In the genomic region with DNA sequence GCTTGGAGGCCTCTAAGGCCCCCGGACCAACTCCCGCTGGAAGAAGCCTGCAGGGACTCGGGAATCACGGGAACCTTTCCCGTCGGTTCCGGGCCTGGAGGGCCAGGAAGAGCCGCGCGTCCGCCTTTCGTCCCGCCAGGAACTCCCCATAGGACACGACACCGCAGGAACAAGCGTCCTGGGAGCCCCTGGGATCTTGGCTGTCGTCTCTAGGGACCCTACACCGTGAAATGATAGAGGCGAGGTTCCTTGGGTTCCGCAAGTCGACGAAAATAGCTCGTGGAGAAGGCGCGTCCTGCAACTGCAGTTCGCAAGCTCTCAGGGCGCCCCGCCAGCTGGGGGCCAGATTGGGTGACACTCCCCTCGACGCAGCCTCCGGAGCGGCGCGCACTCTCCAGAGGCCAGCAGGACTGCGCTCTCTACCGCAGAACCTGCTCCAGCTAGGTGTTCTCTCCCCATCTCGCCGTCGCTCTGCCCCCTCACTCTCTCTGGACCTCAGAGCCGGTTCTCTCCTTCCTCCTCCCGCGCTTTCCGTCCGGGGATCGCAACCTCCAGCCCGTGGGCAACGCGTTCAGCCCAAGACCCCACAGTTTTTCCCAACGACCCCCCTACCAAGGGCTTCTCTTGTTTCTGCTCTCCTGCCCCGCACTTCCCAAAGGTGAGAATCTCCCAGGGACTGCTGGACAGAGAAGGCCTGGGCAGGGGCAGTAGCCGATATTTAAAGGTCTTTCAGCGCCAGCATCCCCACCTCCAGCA, we compare ENCODE assay signal across 8 cellular contexts. TPM values are rescaled to one million over a fixed set of nuclear protein-coding genes. Genes with fewer than 3 reads are reported as not detected.
DNase-seq lines count a peak whose midpoint lies in the region; ATAC-seq lines count a peak whose summit lies in the region.

No MANE protein-coding gene starts in this region.

- H3K27ac Mint-ChIP-seq in activated T-helper 2 cell treated with anti-CD3 and anti-CD28 coated beads, Interferon-gamma antibody, Interleukin-2, Interleukin-4, amounts not matched to agents 10 μg/mL and 5 μg/mL and 100 μg/mL, durations not matched to agents 14 hours and 24 hours and 36 hours = no peak overlapping the region
- no peak overlapping the region for H3K27ac Mint-ChIP-seq in stimulated activated naive CD8-positive, alpha-beta T cell treated with anti-CD3 and anti-CD28 coated beads, Interleukin-15, amount 100 ng/mL, for 72 hours

- H3K4me3 ChIP-seq in iPS-18c (ENCODE audit: insufficient read depth, low read depth, low read length) = peak overlapping the region; percentile 78

- peak; percentile 35 for ATAC-seq in stimulated activated naive CD8-positive, alpha-beta T cell treated with anti-CD3 and anti-CD28 coated beads, Interleukin-15, amount 100 ng/mL, for 72 hours
- no peak for ATAC-seq in HG03571 (IDR thresholded peaks at IDR 0.05; ENCODE audit: unreplicated experiment)

- H3K27me3 Mint-ChIP-seq in activated T-helper 2 cell treated with anti-CD3 and anti-CD28 coated beads, Interferon-gamma antibody, Interleukin-2, Interleukin-4, amounts not matched to agents 10 μg/mL and 5 μg/mL and 100 μg/mL, durations not matched to agents 14 hours and 24 hours and 36 hours (ENCODE audit: low read depth) = peaks cover 76% of the 10 kb centered on the region
- H3K27me3 Mint-ChIP-seq in stimulated activated naive CD8-positive, alpha-beta T cell treated with anti-CD3 and anti-CD28 coated beads, Interleukin-15, amount 100 ng/mL, for 72 hours = peaks cover 77% of the 10 kb centered on the region

- H3K9me3 ChIP-seq in iPS-18c (ENCODE audit: control insufficient read depth, insufficient read depth, low read length) = no peaks in the 10 kb centered on the region

- H3K4me3 Mint-ChIP-seq in activated T-helper 2 cell treated with anti-CD3 and anti-CD28 coated beads, Interferon-gamma antibody, Interleukin-2, Interleukin-4, amounts not matched to agents 10 μg/mL and 5 μg/mL and 100 μg/mL, durations not matched to agents 14 hours and 24 hours and 36 hours (ENCODE audit: low read depth) = peak overlapping the region; percentile 51
- peak overlapping the region; percentile 76 to 87 for H3K4me3 Mint-ChIP-seq in stimulated activated naive CD8-positive, alpha-beta T cell treated with anti-CD3 and anti-CD28 coated beads, Interleukin-15, amount 100 ng/mL, for 72 hours

- DNase-seq in NCI-H345 (lab: John Stamatoyannopoulos, UW) (peak; percentile 18), NCI-H345 treated with DMSO at 0.1 percent for 48 hours (lab: John Stamatoyannopoulos, UW; ENCODE audit: unreplicated experiment) (no peak), NK-92 (lab: John Stamatoyannopoulos, UW; ENCODE audit: unreplicated experiment) (no peak)
- DNase-seq in activated T-helper 2 cell treated with anti-CD3 and anti-CD28 coated beads, Interferon-gamma antibody, Interleukin-2, Interleukin-4, amounts not matched to agents 10 μg/mL and 5 μg/mL and 100 μg/mL, durations not matched to agents 14 hours and 24 hours and 36 hours (ENCODE audit: low spot score) = no peak
- DNase-seq in stimulated activated naive CD8-positive, alpha-beta T cell treated with anti-CD3 and anti-CD28 coated beads, Interleukin-15, amount 100 ng/mL, for 72 hours = no peak
- DNase-seq in effector CD8-positive, alpha-beta T cell (lab: John Stamatoyannopoulos, UW) = no peak

- H3K4me1 Mint-ChIP-seq in activated T-helper 2 cell treated with anti-CD3 and anti-CD28 coated beads, Interferon-gamma antibody, Interleukin-2, Interleukin-4, amounts not matched to agents 10 μg/mL and 5 μg/mL and 100 μg/mL, durations not matched to agents 14 hours and 24 hours and 36 hours (ENCODE audit: low read depth) = peaks cover 27% of the 10 kb centered on the region
- peaks cover 47% of the 10 kb centered on the region for H3K4me1 Mint-ChIP-seq in stimulated activated naive CD8-positive, alpha-beta T cell treated with anti-CD3 and anti-CD28 coated beads, Interleukin-15, amount 100 ng/mL, for 72 hours

- intact Hi-C loops in activated T-helper 2 cell treated with anti-CD3 and anti-CD28 coated beads, Interferon-gamma antibody, Interleukin-2, Interleukin-4, amounts not matched to agents 10 μg/mL and 5 μg/mL and 100 μg/mL, durations not matched to agents 14 hours and 24 hours and 36 hours (cut with micrococcal nuclease) = loop anchor here (10.0 kb wide), 1 partner anchor 259 kb away; no protein-coding TSS in a partner anchor

- no peaks in the 10 kb centered on the region for H3K36me3 Mint-ChIP-seq in activated T-helper 2 cell treated with anti-CD3 and anti-CD28 coated beads, Interferon-gamma antibody, Interleukin-2, Interleukin-4, amounts not matched to agents 10 μg/mL and 5 μg/mL and 100 μg/mL, durations not matched to agents 14 hours and 24 hours and 36 hours (ENCODE audit: low read depth)

- H3K9me3 Mint-ChIP-seq in activated T-helper 2 cell treated with anti-CD3 and anti-CD28 coated beads, Interferon-gamma antibody, Interleukin-2, Interleukin-4, amounts not matched to agents 10 μg/mL and 5 μg/mL and 100 μg/mL, durations not matched to agents 14 hours and 24 hours and 36 hours = no peaks in the 10 kb centered on the region
- no peaks in the 10 kb centered on the region for H3K9me3 Mint-ChIP-seq in stimulated activated naive CD8-positive, alpha-beta T cell treated with anti-CD3 and anti-CD28 coated beads, Interleukin-15, amount 100 ng/mL, for 72 hours

RNA-seq across cellular contexts. Expression of a gene that starts 0.8 kb away (rescaled TPM):
- total RNA-seq in activated T-helper 2 cell treated with anti-CD3 and anti-CD28 coated beads, Interferon-gamma antibody, Interleukin-2, Interleukin-4, amounts not matched to agents 10 μg/mL and 5 μg/mL and 100 μg/mL, durations not matched to agents 14 hours and 24 hours and 36 hours = not detected in 2 replicates
